ENCODE assay signal across 1 cellular context in genomic region chr20:23420943-23421925, GRCh38.
TF ChIP-seq lines count a peak whose summit lies in the region.

Gene NAPB, minus strand, starts transcription at chr20:23421488. Its CDS starts 86 bp downstream, at chr20:23421402.

TF ChIP-seq in K562, 482 proteins besides CTCF, POLR2A, EP300 and RAD21 (continued from another document):
- no peak for TF ChIP-seq ZNF512 (tag; IDR thresholded peaks at IDR 0.05)
- no peak for TF ChIP-seq ZNF398 (CRISPR knock-in tag; IDR thresholded peaks at IDR 0.05)
- peak; percentile 87 for TF ChIP-seq ZBTB7A (IDR thresholded peaks at IDR 0.05; ENCODE audit: borderline replicate concordance, control insufficient read depth, low read depth, low read length)
- peak; percentile 82; the same call in 1 of the 2 replicates for TF ChIP-seq PHF8 (IDR thresholded peaks at IDR 0.05; ENCODE audit: borderline replicate concordance, low read length)
- peak; percentile 39; the same call in 1 of the 2 replicates for TF ChIP-seq CTBP1 (IDR thresholded peaks at IDR 0.05; ENCODE audit: borderline replicate concordance)
- TF ChIP-seq ZFX (CRISPR knock-in tag; IDR thresholded peaks at IDR 0.05), result peak; percentile 64
- TF ChIP-seq CREB3L1 (IDR thresholded peaks at IDR 0.05; ENCODE audit: borderline replicate concordance, low read depth), result peak; percentile 63; the same call in 1 of the 2 replicates
- TF ChIP-seq HMG20B (CRISPR knock-in tag; IDR thresholded peaks at IDR 0.05), result no peak
- peak; percentile 61 for TF ChIP-seq POLR2AphosphoS5 (IDR thresholded peaks at IDR 0.05; ENCODE audit: control insufficient read depth, insufficient read depth, low read depth, low read length)
- no peak for TF ChIP-seq KLF16 (IDR thresholded peaks at IDR 0.05)
- peak; percentile 96 to 97 for TF ChIP-seq NRF1 (conservative IDR thresholded peaks at IDR 0.05 in 1 of 2, IDR thresholded peaks at IDR 0.05 in 1 of 2)
- TF ChIP-seq ZNF717 (CRISPR knock-in tag; IDR thresholded peaks at IDR 0.05), result no peak
- TF ChIP-seq MEIS2 (IDR thresholded peaks at IDR 0.05; ENCODE audit: partially characterized antibody), result peak; percentile 82
- TF ChIP-seq KLF13 (tag; IDR thresholded peaks at IDR 0.05; ENCODE audit: borderline replicate concordance, low read depth), result peak; percentile 69
- no peak for TF ChIP-seq PTBP1 (IDR thresholded peaks at IDR 0.05; ENCODE audit: low read depth, low read length)
- peak; percentile 33; the same call in 1 of the 2 replicates for TF ChIP-seq PML (IDR thresholded peaks at IDR 0.05; ENCODE audit: low read length)
- peak; percentile 75 for TF ChIP-seq SUPT5H (IDR thresholded peaks at IDR 0.05)
- no peak for TF ChIP-seq POLR3A (IDR thresholded peaks at IDR 0.05; ENCODE audit: borderline replicate concordance, extremely low read depth, insufficient read depth, insufficient read length)
- TF ChIP-seq GABPB1 (CRISPR knock-in tag; IDR thresholded peaks at IDR 0.05), result peak; percentile 54; the same call in 1 of the 2 replicates
- peak; percentile 66 to 68; a peak in 3 of 4 replicates for TF ChIP-seq SIX5 (IDR thresholded peaks at IDR 0.05; ENCODE audit: borderline replicate concordance in 1 of 2, insufficient read depth in 1 of 2, low read depth in 1 of 2, low read length in 2 of 2)
- TF ChIP-seq ZNF12 (CRISPR knock-in tag; IDR thresholded peaks at IDR 0.05), result no peak
- no peak for TF ChIP-seq ZNF75A (CRISPR knock-in tag; IDR thresholded peaks at IDR 0.05)
- peak; percentile 81 for TF ChIP-seq VEZF1 (CRISPR knock-in tag; IDR thresholded peaks at IDR 0.05)
- no peak for TF ChIP-seq ZNF124 (CRISPR knock-in tag; IDR thresholded peaks at IDR 0.05)
- no peak for TF ChIP-seq FOXJ3 (CRISPR knock-in tag; IDR thresholded peaks at IDR 0.05)
- TF ChIP-seq FOS (IDR thresholded peaks at IDR 0.05; ENCODE audit: extremely low read depth, insufficient read length), result no peak
- TF ChIP-seq PTRF (tag; IDR thresholded peaks at IDR 0.05), result no peak
- peak; percentile 63 for TF ChIP-seq TBP (optimal IDR thresholded peaks at IDR 0.05; ENCODE audit: low read depth, low read length)
- TF ChIP-seq POLR2G (IDR thresholded peaks at IDR 0.05; ENCODE audit: low read depth, low read length), result peak; percentile 88
- TF ChIP-seq ZNF280A (IDR thresholded peaks at IDR 0.05; ENCODE audit: low read depth, partially characterized antibody), result no peak
- TF ChIP-seq TSHZ1 (CRISPR knock-in tag; IDR thresholded peaks at IDR 0.05), result no peak
- TF ChIP-seq NR2C1 (IDR thresholded peaks at IDR 0.05), result no peak
- 0 out of 2 replicates have a peak, but pooled peaks have one; percentile 37 for TF ChIP-seq NR2C1 (tag; IDR thresholded peaks at IDR 0.05)
- TF ChIP-seq L3MBTL2 (IDR thresholded peaks at IDR 0.05), result peak; percentile 14; the same call in 1 of the 2 replicates
- TF ChIP-seq PHB (CRISPR knock-in tag; IDR thresholded peaks at IDR 0.05), result no peak
- TF ChIP-seq SIN3A (IDR thresholded peaks at IDR 0.05; ENCODE audit: borderline replicate concordance in 2 of 2, control insufficient read depth in 1 of 2, low read depth in 2 of 2, low read length in 2 of 2), result peak in 1 of 2 experiments; percentile 17; a peak in 1 of 4 replicates
- TF ChIP-seq ETS1 (conservative IDR thresholded peaks at IDR 0.05; ENCODE audit: control insufficient read depth, low read depth, low read length), result peak; percentile 64; the same call in 1 of the 2 replicates
- TF ChIP-seq JUNB (CRISPR knock-in tag; conservative IDR thresholded peaks at IDR 0.05), result no peak
- no peak for TF ChIP-seq STAG1 (CRISPR knock-in tag; IDR thresholded peaks at IDR 0.05; ENCODE audit: borderline replicate concordance)
- 0 out of 2 replicates have a peak, but pooled peaks have one; percentile 19 for TF ChIP-seq BHLHE40 (IDR thresholded peaks at IDR 0.05; ENCODE audit: low read length)
- TF ChIP-seq RBBP5 (IDR thresholded peaks at IDR 0.05; ENCODE audit: borderline replicate concordance, insufficient read depth, low read length, poor library complexity, severe bottlenecking), result no peak
- TF ChIP-seq ZNF707 (CRISPR knock-in tag; conservative IDR thresholded peaks at IDR 0.05), result no peak
- peak; percentile 85 for TF ChIP-seq RBFOX2 (IDR thresholded peaks at IDR 0.05; ENCODE audit: low read depth, low read length)
- TF ChIP-seq ZNF511 (CRISPR knock-in tag; IDR thresholded peaks at IDR 0.05), result no peak
- no peak for TF ChIP-seq TFAM (CRISPR knock-in tag; conservative IDR thresholded peaks at IDR 0.05)
- peak; percentile 54 for TF ChIP-seq CCNT2 (IDR thresholded peaks at IDR 0.05; ENCODE audit: borderline replicate concordance, extremely low read depth, insufficient read length, low read depth, low read length)
- no peak for TF ChIP-seq ZNF197 (CRISPR knock-in tag; IDR thresholded peaks at IDR 0.05; ENCODE audit: low read depth)
- TF ChIP-seq CBX5 (IDR thresholded peaks at IDR 0.05; ENCODE audit: borderline replicate concordance, low read depth), result no peak
- TF ChIP-seq NFXL1 (CRISPR knock-in tag; IDR thresholded peaks at IDR 0.05), result no peak
